Comparison of ENCODE assay signal across 22 cellular contexts in genomic region chr17:59796785-59797205, GRCh38.
DNase-seq lines count a peak whose midpoint lies in the region; ATAC-seq and TF ChIP-seq lines count a peak whose summit lies in the region.
"Had no signal": no experiment of that assay in that cellular context is flagged by ENCODE, and none has a peak within 500 bp of the region (broad histone marks: within the 10 kb centered on the region; RNA-seq: fewer than 3 reads in every experiment).

No MANE protein-coding gene starts in this region.

- no peak overlapping the region for H3K27ac Mint-ChIP-seq in activated T-helper 2 cell treated with anti-CD3 and anti-CD28 coated beads, Interferon-gamma antibody, Interleukin-2, Interleukin-4, amounts not matched to agents 10 μg/mL and 5 μg/mL and 100 μg/mL, durations not matched to agents 14 hours and 24 hours and 36 hours

- TF ChIP-seq CTCF in Panc1 (IDR thresholded peaks at IDR 0.05) (no peak), cardiac fibroblast (IDR thresholded peaks at IDR 0.05; ENCODE audit: low read depth, low read length) (no peak), osteoblast (IDR thresholded peaks at IDR 0.05; ENCODE audit: extremely low read depth, low read depth, low read length) (no peak), GM13977 (IDR thresholded peaks at IDR 0.05; ENCODE audit: extremely low read depth, insufficient read depth, missing control alignments) (no peak)

- H3K27me3 ChIP-seq in Panc1 (ENCODE audit: control insufficient read depth, insufficient read depth, low read length) (no peaks in the 10 kb centered on the region), osteoblast (ENCODE audit: insufficient read depth, low read length) (no peaks in the 10 kb centered on the region)
- H3K27me3 ChIP-seq: dorsolateral prefrontal cortex, Peyer's patch had no signal

- peaks cover 25% of the 10 kb centered on the region for H3K4me1 ChIP-seq in Panc1 (ENCODE audit: control insufficient read depth, insufficient read depth, low read length)
- H3K4me1 ChIP-seq in osteoblast (ENCODE audit: insufficient read depth, low read length), result peaks cover 28% of the 10 kb centered on the region
- H3K4me1 ChIP-seq: parathyroid adenoma had no signal

- intact Hi-C loops in Panc1 (cut with micrococcal nuclease; ENCODE audit: unreplicated experiment), result no loop called here
- intact Hi-C loops in activated T-helper 2 cell treated with anti-CD3 and anti-CD28 coated beads, Interferon-gamma antibody, Interleukin-2, Interleukin-4, amounts not matched to agents 10 μg/mL and 5 μg/mL and 100 μg/mL, durations not matched to agents 14 hours and 24 hours and 36 hours (cut with micrococcal nuclease), result no loop called here

- CTCF ChIA-PET in Panc1 (lab: Charles Lee), result no interaction called here

- H3K27me3 Mint-ChIP-seq in activated T-helper 2 cell treated with anti-CD3 and anti-CD28 coated beads, Interferon-gamma antibody, Interleukin-2, Interleukin-4, amounts not matched to agents 10 μg/mL and 5 μg/mL and 100 μg/mL, durations not matched to agents 14 hours and 24 hours and 36 hours (ENCODE audit: low read depth), result no peaks in the 10 kb centered on the region
- H3K27me3 Mint-ChIP-seq: naive B cell had no signal

- no peaks in the 10 kb centered on the region for H3K9me3 ChIP-seq in Panc1 (ENCODE audit: control insufficient read depth, insufficient read depth, low read depth, low read length)
- no peaks in the 10 kb centered on the region for H3K9me3 ChIP-seq in osteoblast (ENCODE audit: low read depth, low read length)
- H3K9me3 ChIP-seq: Peyer's patch had no signal

- H3K4me3 Mint-ChIP-seq in activated T-helper 2 cell treated with anti-CD3 and anti-CD28 coated beads, Interferon-gamma antibody, Interleukin-2, Interleukin-4, amounts not matched to agents 10 μg/mL and 5 μg/mL and 100 μg/mL, durations not matched to agents 14 hours and 24 hours and 36 hours (ENCODE audit: low read depth), result no peak overlapping the region
- H3K4me3 Mint-ChIP-seq: naive B cell; stimulated activated effector memory CD8-positive, alpha-beta T cell treated with anti-CD3 and anti-CD28 coated beads, Interleukin-12 subunit alpha, Interleukin-12 subunit beta, amount 100 ng/mL, for 72 hours had no signal

- in situ Hi-C loops in Panc1 (cut with HindIII; ENCODE audit: low pct_unique_long_range_greater_than_20kb, low sequenced_read_pairs), result no loop called here
- in situ Hi-C loops in GM13977 (cut with MboI; ENCODE audit: low pct_unique_long_range_greater_than_20kb, low sequenced_read_pairs, unreplicated experiment), result no loop called here

- H3K36me3 ChIP-seq in Panc1 (ENCODE audit: control insufficient read depth, insufficient read depth, low read length) (peaks cover 5% of the 10 kb centered on the region), osteoblast (ENCODE audit: insufficient read depth, low read length) (peaks cover 3% of the 10 kb centered on the region)

- BruUV-seq in Panc1 (replicated peaks; lab: Mats Ljungman, UMichigan), result no TSS peak

- H3K79me2 ChIP-seq in osteoblast (ENCODE audit: insufficient read depth, low read length), result peaks cover 8% of the 10 kb centered on the region
- H3K79me2 ChIP-seq: parathyroid adenoma had no signal

- H3K36me3 Mint-ChIP-seq in activated T-helper 2 cell treated with anti-CD3 and anti-CD28 coated beads, Interferon-gamma antibody, Interleukin-2, Interleukin-4, amounts not matched to agents 10 μg/mL and 5 μg/mL and 100 μg/mL, durations not matched to agents 14 hours and 24 hours and 36 hours (ENCODE audit: low read depth), result peaks cover 38% of the 10 kb centered on the region
- H3K36me3 Mint-ChIP-seq: naive B cell had no signal

- DNase-seq in EH (ENCODE audit: low read depth) (peak; percentile 57), Panc1 (ENCODE audit: low read depth, low spot score) (no peak), cardiac fibroblast (ENCODE audit: low read depth in 2 of 2) (peak; percentile 27 to 67), osteoblast (ENCODE audit: insufficient read length, low spot score, missing footprints) (no peak), NCI-H1694 (lab: John Stamatoyannopoulos, UW) (no peak), GM13977 (ENCODE audit: low spot score) (no peak)
- no peak for DNase-seq in activated T-helper 2 cell treated with anti-CD3 and anti-CD28 coated beads, Interferon-gamma antibody, Interleukin-2, Interleukin-4, amounts not matched to agents 10 μg/mL and 5 μg/mL and 100 μg/mL, durations not matched to agents 14 hours and 24 hours and 36 hours (ENCODE audit: low spot score)
- DNase-seq: activated effector memory CD4-positive, alpha-beta T cell treated with Interleukin-2 at 50 U/mL for 16 hours; AML-193; dorsolateral prefrontal cortex; hypothalamus; KG1; mammary epithelial cell; naive B cell; NCI-H1694 treated with DMSO at 0.1 percent for 48 hours; NCI-H2227 treated with DMSO at 0.1 percent for 48 hours; NCI-H82; Peyer's patch; T-helper 9 cell had no signal

- H3K4me1 Mint-ChIP-seq in activated T-helper 2 cell treated with anti-CD3 and anti-CD28 coated beads, Interferon-gamma antibody, Interleukin-2, Interleukin-4, amounts not matched to agents 10 μg/mL and 5 μg/mL and 100 μg/mL, durations not matched to agents 14 hours and 24 hours and 36 hours (ENCODE audit: low read depth), result peaks cover 27% of the 10 kb centered on the region
- H3K4me1 Mint-ChIP-seq: naive B cell had no signal

- peak overlapping the region; percentile 99 for H3K27ac ChIP-seq in Panc1 (ENCODE audit: low read length)
- peak overlapping the region; percentile 42 for H3K27ac ChIP-seq in osteoblast (ENCODE audit: low read depth, low read length)
- H3K27ac ChIP-seq: dorsolateral prefrontal cortex, epithelial cell of prostate, parathyroid adenoma, Peyer's patch had no signal

- POLR2A ChIA-PET in Panc1 (lab: Charles Lee), result no interaction called here

- H3K4me3 ChIP-seq in Panc1 (ENCODE audit: low read depth in 2 of 2, low read length in 2 of 2) (no peak overlapping the region), cardiac fibroblast (replicated peaks in 1 of 2; ENCODE audit: low read depth in 2 of 2, low read length in 2 of 2) (no peak overlapping the region), osteoblast (ENCODE audit: insufficient read depth, low read length) (no peak overlapping the region)
- H3K4me3 ChIP-seq: dorsolateral prefrontal cortex, Peyer's patch had no signal

- no peak overlapping the region for H3K4me2 ChIP-seq in osteoblast (ENCODE audit: insufficient read depth, low read length)

- H4K20me1 ChIP-seq in osteoblast (ENCODE audit: insufficient read depth, low read length), result no peaks in the 10 kb centered on the region

- ATAC-seq in Panc1, result no peak
- ATAC-seq: stimulated activated effector memory CD8-positive, alpha-beta T cell treated with anti-CD3 and anti-CD28 coated beads, Interleukin-12 subunit alpha, Interleukin-12 subunit beta, amount 100 ng/mL, for 72 hours had no signal

- H3K9me3 Mint-ChIP-seq in activated T-helper 2 cell treated with anti-CD3 and anti-CD28 coated beads, Interferon-gamma antibody, Interleukin-2, Interleukin-4, amounts not matched to agents 10 μg/mL and 5 μg/mL and 100 μg/mL, durations not matched to agents 14 hours and 24 hours and 36 hours, result no peaks in the 10 kb centered on the region
- H3K9me3 Mint-ChIP-seq: naive B cell; stimulated activated effector memory CD8-positive, alpha-beta T cell treated with anti-CD3 and anti-CD28 coated beads, Interleukin-12 subunit alpha, Interleukin-12 subunit beta, amount 100 ng/mL, for 72 hours had no signal

- H2AFZ ChIP-seq in osteoblast (ENCODE audit: low read length), result no peak overlapping the region
- H2AFZ ChIP-seq: parathyroid adenoma had no signal

Comparison
In these comparisons a context has a peak if more than half of its experiments do, and no peak if none do; other contexts are left out.
1. DNase-seq: peak in EH (single experiment) and cardiac fibroblast (2 of 2); none in Panc1 (single experiment), osteoblast (single experiment), NCI-H1694 (single experiment), GM13977 (single experiment) and activated T-helper 2 cell treated with anti-CD3 and anti-CD28 coated beads, Interferon-gamma antibody, Interleukin-2, Interleukin-4, amounts not matched to agents 10 μg/mL and 5 μg/mL and 100 μg/mL, durations not matched to agents 14 hours and 24 hours and 36 hours (single experiment).